Comparison of ENCODE assay signal across 2 cellular contexts in the genomic region with DNA sequence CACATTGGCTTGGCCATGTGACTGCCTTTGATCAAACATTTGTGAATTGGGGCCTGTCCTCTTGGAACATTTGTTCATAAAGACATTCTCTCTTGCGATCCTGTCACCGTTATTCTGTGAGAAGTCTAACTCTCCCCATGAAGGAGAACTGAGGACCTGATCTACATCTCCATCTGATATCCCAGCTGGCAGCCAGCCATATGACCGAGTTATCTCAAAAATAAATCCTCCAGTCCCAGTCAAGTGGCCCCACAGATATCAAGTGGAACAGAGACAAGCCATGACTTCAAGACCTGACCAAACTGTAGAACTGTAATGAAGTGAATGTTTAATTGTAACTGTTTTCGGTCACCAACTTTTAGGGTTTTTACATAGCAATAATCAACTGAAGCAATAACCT.
TF ChIP-seq lines count a peak whose summit lies in the region.

No MANE protein-coding gene starts in this region.

TF ChIP-seq in HEK293, 187 proteins besides CTCF, POLR2A, EP300 and RAD21 (continued from another document):
- TF ChIP-seq ZFP69B (tag by site-specific recombination; IDR thresholded peaks at IDR 0.05), result peak; percentile 17; the same call in 1 of the 2 replicates
TF ChIP-seq in HEK293: peak in this region for 1.

TF ChIP-seq in K562, 482 proteins besides CTCF, POLR2A, EP300 and RAD21 (continued from another document):
- no peak for TF ChIP-seq E2F8 (IDR thresholded peaks at IDR 0.05; ENCODE audit: low read depth, partially characterized antibody)
- no peak for TF ChIP-seq ZNF41 (CRISPR knock-in tag; conservative IDR thresholded peaks at IDR 0.05)
- TF ChIP-seq CC2D1A (IDR thresholded peaks at IDR 0.05), result no peak
- TF ChIP-seq CBFA2T2 (conservative IDR thresholded peaks at IDR 0.05), result 0 out of 2 replicates have a peak, but pooled peaks have one; percentile 8
